In the genomic region with DNA sequence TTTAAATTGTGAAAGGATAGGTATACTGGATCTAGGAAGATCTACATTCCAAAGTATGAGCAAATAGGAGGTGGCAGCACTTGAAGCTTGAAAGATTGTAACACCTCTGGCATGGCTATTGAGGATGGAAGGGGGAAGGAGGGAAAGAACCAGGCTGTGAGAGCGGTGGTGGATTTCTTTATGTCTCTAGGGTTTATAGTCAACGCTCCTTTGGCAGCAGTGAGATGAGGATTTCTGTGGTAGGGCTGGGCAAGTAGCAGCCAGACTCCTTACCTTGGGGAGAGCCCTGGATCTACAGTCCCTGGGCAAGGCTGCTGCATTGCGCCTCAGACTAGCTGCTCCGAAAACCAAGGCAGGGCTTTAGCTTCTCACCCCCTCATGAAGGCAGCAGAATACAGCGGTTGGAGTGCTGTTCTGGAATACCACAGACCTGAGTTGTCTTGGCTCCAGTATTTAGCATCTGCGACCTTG, we compare ENCODE assay signal across 14 cellular contexts. TPM values are rescaled to one million over a fixed set of nuclear protein-coding genes. Genes with fewer than 3 reads are reported as not detected.
DNase-seq lines count a peak whose midpoint lies in the region; ATAC-seq, FAIRE-seq and TF ChIP-seq lines count a peak whose summit lies in the region.
"Had no signal": no experiment of that assay in that cellular context is flagged by ENCODE, and none has a peak within 500 bp of the region (broad histone marks: within the 10 kb centered on the region; RNA-seq: fewer than 3 reads in every experiment).

No MANE protein-coding gene starts in this region.

- no peak overlapping the region for H3K9ac ChIP-seq in fibroblast of lung (ENCODE audit: insufficient read depth, low read length)

- POLR2A ChIA-PET in A549 (lab: Yijun Ruan, JAX), result no interaction called here

- H4K20me1 ChIP-seq in fibroblast of lung (ENCODE audit: control insufficient read depth, extremely low read depth, insufficient read depth, low read length), result no peaks in the 10 kb centered on the region

- H3K36me3 ChIP-seq in MG63, result peaks cover 17% of the 10 kb centered on the region
- no peaks in the 10 kb centered on the region for H3K36me3 ChIP-seq in fibroblast of lung (ENCODE audit: control insufficient read depth, insufficient read depth, low read length)
- peaks cover 5% of the 10 kb centered on the region for H3K36me3 ChIP-seq in mesodermal cell (ENCODE audit: control insufficient read depth, insufficient read depth, low read length)

- FAIRE-seq in A549 (lab: Jason Lieb, UNC), result no peak
- FAIRE-seq: urothelium cell line had no signal

- peaks cover 31% of the 10 kb centered on the region for H3K79me2 ChIP-seq in fibroblast of lung (ENCODE audit: control insufficient read depth, insufficient read depth, low read length)

- H3K4me3 ChIP-seq in A549, result no peak overlapping the region
- H3K4me3 ChIP-seq in MG63, result no peak overlapping the region
- H3K4me3 ChIP-seq in fibroblast of lung (replicated peaks in 1 of 4; ENCODE audit: control extremely low read depth in 1 of 4, insufficient read depth in 1 of 4, low read depth in 3 of 4, low read length in 4 of 4), result no peak overlapping the region
- no peak overlapping the region for H3K4me3 ChIP-seq in mesodermal cell (ENCODE audit: extremely low read depth, insufficient read depth, low read length, poor library complexity, severe bottlenecking)

- peak overlapping the region; percentile 13; the same call in 1 of the 3 replicates for H3K4me2 ChIP-seq in A549
- H3K4me2 ChIP-seq in fibroblast of lung (ENCODE audit: extremely low read depth, insufficient read depth, low read length), result peak overlapping the region; percentile 7

- DNase-seq in A549 (ENCODE audit: low read depth in 1 of 2, low spot score in 1 of 2) (no peak), MG63 (peak; percentile 27), fibroblast of lung (ENCODE audit: low read depth in 2 of 2) (peak; percentile 41 to 65), NCI-H1092 treated with DMSO at 0.1 percent for 48 hours (lab: John Stamatoyannopoulos, UW) (no peak), NCI-H2029 treated with DMSO at 0.1 percent for 48 hours (lab: John Stamatoyannopoulos, UW) (no peak)
- DNase-seq in central memory CD4-positive, alpha-beta T cell, result no peak
- DNase-seq: Kasumi-1; midbrain; NCI-H526 treated with DMSO at 0.1 percent for 48 hours; stimulated activated CD4-positive, alpha-beta T cell treated with anti-CD3 and anti-CD28 coated beads, Interleukin-1b, Interleukin-23, amount 100 ng/mL, for 48 hours; T-helper 2 cell had no signal

- H3K27ac ChIP-seq in A549, result peak overlapping the region in 1 of 2 experiments; percentile 33; a peak in 1 of 6 replicates
- H3K27ac ChIP-seq in fibroblast of lung (ENCODE audit: insufficient read depth, low read length), result no peak overlapping the region
- H3K27ac ChIP-seq in mesodermal cell (ENCODE audit: low read depth, low read length, severe bottlenecking), result peak overlapping the region; percentile 33

- peak; percentile 47 to 62; a peak in 5 of 6 replicates for ATAC-seq in A549
- ATAC-seq in HG03108 (IDR thresholded peaks at IDR 0.05; ENCODE audit: unreplicated experiment), result no peak

- TF ChIP-seq RAD21 in A549 (conservative IDR thresholded peaks at IDR 0.05 in 1 of 2, IDR thresholded peaks at IDR 0.05 in 1 of 2), result no peak

- peaks cover 34% of the 10 kb centered on the region for H3K4me1 ChIP-seq in A549
- H3K4me1 ChIP-seq in fibroblast of lung (ENCODE audit: control insufficient read depth, extremely low read depth, insufficient read depth, low read length), result peaks cover 3% of the 10 kb centered on the region
- peaks cover 9% of the 10 kb centered on the region for H3K4me1 ChIP-seq in mesodermal cell (ENCODE audit: control insufficient read depth, insufficient read depth, low read length, poor library complexity, severe bottlenecking)

- H3K9me3 ChIP-seq in A549, result no peaks in the 10 kb centered on the region
- H3K9me3 ChIP-seq in MG63, result peaks cover 2% of the 10 kb centered on the region
- H3K9me3 ChIP-seq in fibroblast of lung (ENCODE audit: control insufficient read depth, insufficient read depth, low read depth, low read length), result no peaks in the 10 kb centered on the region
- peaks cover 1% of the 10 kb centered on the region for H3K9me3 ChIP-seq in mesodermal cell (ENCODE audit: control insufficient read depth, low read length)

- no peak for TF ChIP-seq EP300 in A549 (IDR thresholded peaks at IDR 0.05)

- no peak overlapping the region for H2AFZ ChIP-seq in fibroblast of lung (ENCODE audit: low read length)

- CTCF ChIA-PET in A549 (lab: Yijun Ruan, JAX), result interaction anchor here (1.7 kb wide), 1 partner anchor 89 kb away, joined by 3 read pairs; no protein-coding TSS in a partner anchor

- WGBS in A549 (ENCODE audit: missing lambda C conversion rate), result 88% methylated on average over 6 of the region's 6 CpGs
- WGBS in mesodermal cell (ENCODE audit: insufficient coverage in 2 of 2), 2 experiments, result 51 to 62% methylated on average over 5 of the region's 6 CpGs

- TF ChIP-seq CTCF in A549 (IDR thresholded peaks at IDR 0.05), result no peak
- no peak for TF ChIP-seq CTCF in fibroblast of lung (conservative IDR thresholded peaks at IDR 0.05 in 1 of 2, IDR thresholded peaks at IDR 0.05 in 1 of 2; ENCODE audit: low read depth in 1 of 2, low read length in 2 of 2)

- TF ChIP-seq POLR2A in A549 (IDR thresholded peaks at IDR 0.05; ENCODE audit: low read length), result no peak

- H3K27me3 ChIP-seq in MG63 (no peaks in the 10 kb centered on the region), fibroblast of lung (ENCODE audit: control insufficient read depth, insufficient read depth, low read length) (no peaks in the 10 kb centered on the region)

TF ChIP-seq in A549, 52 proteins besides CTCF, POLR2A, EP300 and RAD21:
- TF ChIP-seq HDAC2 (IDR thresholded peaks at IDR 0.05), result no peak

RNA-seq across cellular contexts. Expression of a gene that starts 53.2 kb away (rescaled TPM):
- polyA plus RNA-seq in A549 (2011; rRNA removed) (34.1 and 43.4 TPM in 2 replicates), A549 (2017; fragmentation: RNase III; extraction: RNeasy Plus Mini Kit Qiagen cat#74134 plus additional on column Dnase treatment) (14.2 to 15.0 TPM (median 14.6 TPM) in 3 replicates), fibroblast of lung (33.5 and 40.4 TPM in 2 replicates)
- 11.6 and 14.1 TPM in 2 replicates for polyA plus RNA-seq in A549 (2012; cell fraction: cytosol; rRNA removed)
- polyA plus RNA-seq in A549 (2012; cell fraction: nucleus; rRNA removed), result 23.1 and 23.8 TPM in 2 replicates
- 43.5 and 49.5 TPM in 2 replicates for polyA minus RNA-seq in A549 (2011; rRNA and poly(A)+ RNA removed)
- total RNA-seq in MG63 (2014; rRNA removed; shearing (Covaris generic); ENCODE audit: low replicate concordance), result 29.1 and 68.8 TPM in 2 replicates
- total RNA-seq in fibroblast of lung, result 14.9 and 24.6 TPM in 2 replicates
- 19.0 and 25.5 TPM in 2 replicates for polyA plus RNA-seq in fibroblast of lung (2012)
- 22.1 and 26.3 TPM in 2 replicates for polyA minus RNA-seq in fibroblast of lung (ENCODE audit: low replicate concordance)
- 33.2 TPM for polyA plus RNA-seq in mesodermal cell (2013, experiment 1 of 2)
- polyA plus RNA-seq in mesodermal cell (2013, experiment 2 of 2), result 35.4 TPM

Comparison
In these comparisons a context has a peak if more than half of its experiments do, and no peak if none do; other contexts are left out.
1. DNase-seq: peak in MG63 (single experiment) and fibroblast of lung (2 of 2); none in A549 (0 of 2), NCI-H1092 treated with DMSO at 0.1 percent for 48 hours (single experiment), NCI-H2029 treated with DMSO at 0.1 percent for 48 hours (single experiment) and central memory CD4-positive, alpha-beta T cell (single experiment).